14 cellular contexts compared by ENCODE assay signal in genomic region chr14:79712302-79712950, GRCh38.
DNase-seq lines count a peak whose midpoint lies in the region; ATAC-seq and TF ChIP-seq lines count a peak whose summit lies in the region.
"Had no signal": no experiment of that assay in that cellular context is flagged by ENCODE, and none has a peak within 500 bp of the region (broad histone marks: within the 10 kb centered on the region; RNA-seq: fewer than 3 reads in every experiment).

No MANE protein-coding gene starts in this region.

- 0 out of 2 replicates have a peak, but pooled peaks cover 5% of the 10 kb centered on the region for H3K36me3 Mint-ChIP-seq in WTC11

- H3K27me3 Mint-ChIP-seq in WTC11 (ENCODE audit: low read depth), result no peaks in the 10 kb centered on the region

- H3K27ac ChIP-seq in mesodermal cell (ENCODE audit: low read depth, low read length, severe bottlenecking), result peak overlapping the region; percentile 14
- H3K27ac ChIP-seq: C4-2B had no signal

- peaks cover 21% of the 10 kb centered on the region for H3K9me3 Mint-ChIP-seq in WTC11

- CTCF ChIA-PET in WTC11 (lab: Charles Lee), result no interaction called here

- DNase-seq in WTC11 (ENCODE audit: low spot score) (no peak), choroid plexus epithelial cell (ENCODE audit: low read depth) (peak; percentile 67), retina (peak; percentile 39), DMS79 treated with DMSO at 0.1 percent for 48 hours (lab: John Stamatoyannopoulos, UW) (no peak)
- DNase-seq: ACHN, KBM-7, NCI-H187, NCI-H2227 treated with DMSO at 0.1 percent for 48 hours, NCI-H524 treated with DMSO at 0.1 percent for 48 hours had no signal

- POLR2A ChIA-PET in WTC11 (lab: Charles Lee), result no interaction called here

- H3K4me1 ChIP-seq in mesodermal cell (ENCODE audit: control insufficient read depth, insufficient read depth, low read length, poor library complexity, severe bottlenecking), result peaks cover 20% of the 10 kb centered on the region

- ATAC-seq in WTC11, result 0 out of 2 replicates have a peak, but pooled peaks have one; percentile 24
- ATAC-seq in GM21526 (IDR thresholded peaks at IDR 0.05; ENCODE audit: low FRiP score, unreplicated experiment), result no peak
- no peak for ATAC-seq in GM19452 (IDR thresholded peaks at IDR 0.05; ENCODE audit: unreplicated experiment)
- ATAC-seq: HepG2 had no signal

- no peak overlapping the region for H3K27ac Mint-ChIP-seq in WTC11

- H3K4me1 Mint-ChIP-seq in WTC11, result peaks cover 7% of the 10 kb centered on the region

- 77 to 83% methylated on average over 4 to 7 of the region's 11 CpGs for WGBS in mesodermal cell (ENCODE audit: insufficient coverage in 2 of 2), 2 experiments

- H3K9me3 ChIP-seq in mesodermal cell (ENCODE audit: control insufficient read depth, low read length), result no peaks in the 10 kb centered on the region

- no peaks in the 10 kb centered on the region for H3K36me3 ChIP-seq in mesodermal cell (ENCODE audit: control insufficient read depth, insufficient read depth, low read length)

- TF ChIP-seq CTCF in WTC11 (IDR thresholded peaks at IDR 0.05), result no peak
- no peak for TF ChIP-seq CTCF in choroid plexus epithelial cell (conservative IDR thresholded peaks at IDR 0.05; ENCODE audit: low read depth, low read length)

- H3K4me3 Mint-ChIP-seq in WTC11, result no peak overlapping the region

- H3K4me3 ChIP-seq in choroid plexus epithelial cell (ENCODE audit: low read depth, low read length), result no peak overlapping the region
- H3K4me3 ChIP-seq in mesodermal cell (ENCODE audit: extremely low read depth, insufficient read depth, low read length, poor library complexity, severe bottlenecking), result no peak overlapping the region

TF ChIP-seq in WTC11, 78 proteins besides CTCF, POLR2A, EP300 and RAD21 (continues in another document):
- TF ChIP-seq OVOL2 (CRISPR knock-in tag; IDR thresholded peaks at IDR 0.05; ENCODE audit: borderline replicate concordance) (no peak), ERG (CRISPR knock-in tag; IDR thresholded peaks at IDR 0.05) (no peak), ZBTB21 (CRISPR knock-in tag; IDR thresholded peaks at IDR 0.05; ENCODE audit: borderline replicate concordance) (no peak), ETV6 (CRISPR knock-in tag; IDR thresholded peaks at IDR 0.05) (no peak), SMAD4 (CRISPR knock-in tag; IDR thresholded peaks at IDR 0.05) (no peak), IRF2 (CRISPR knock-in tag; IDR thresholded peaks at IDR 0.05; ENCODE audit: borderline replicate concordance, low read depth) (no peak), ZNF281 (CRISPR knock-in tag; IDR thresholded peaks at IDR 0.05) (no peak), PRDM15 (CRISPR knock-in tag; IDR thresholded peaks at IDR 0.05) (no peak), ZMAT4 (CRISPR knock-in tag; IDR thresholded peaks at IDR 0.05) (no peak), STAT6 (CRISPR knock-in tag; conservative IDR thresholded peaks at IDR 0.05; ENCODE audit: low read depth) (no peak), SOX15 (CRISPR knock-in tag; IDR thresholded peaks at IDR 0.05) (no peak), HMGA2 (CRISPR knock-in tag; IDR thresholded peaks at IDR 0.05) (no peak), ZBTB43 (CRISPR knock-in tag; IDR thresholded peaks at IDR 0.05) (no peak)

Comparison
In these comparisons a context has a peak if more than half of its experiments do, and no peak if none do; other contexts are left out.
1. DNase-seq: peak in choroid plexus epithelial cell (single experiment) and retina (single experiment); none in WTC11 (single experiment) and DMS79 treated with DMSO at 0.1 percent for 48 hours (single experiment).